In genomic region chr7:100677308-100678095, GRCh38 we compare ENCODE assay signal across 1 cellular context.
TF ChIP-seq lines count a peak whose summit lies in the region.

No MANE protein-coding gene starts in this region.

TF ChIP-seq in H1, 55 proteins besides CTCF, POLR2A, EP300 and RAD21:
- TF ChIP-seq BACH1 (IDR thresholded peaks at IDR 0.05; ENCODE audit: low read length) (no peak), SP1 (IDR thresholded peaks at IDR 0.05; ENCODE audit: low read depth, low read length) (no peak), POLR2AphosphoS5 (IDR thresholded peaks at IDR 0.05; ENCODE audit: low read depth, low read length) (0 out of 2 replicates have a peak, but pooled peaks have one; percentile 2), HDAC2 (IDR thresholded peaks at IDR 0.05; ENCODE audit: borderline replicate concordance in 1 of 2, low read depth in 2 of 2, low read length in 2 of 2) (no peak), CTBP2 (IDR thresholded peaks at IDR 0.05; ENCODE audit: borderline replicate concordance, insufficient read depth, insufficient read length, low read length) (no peak)
TF ChIP-seq in H1: peak in this region for 1.
